ENCODE assay signal across 8 cellular contexts in the genomic region with DNA sequence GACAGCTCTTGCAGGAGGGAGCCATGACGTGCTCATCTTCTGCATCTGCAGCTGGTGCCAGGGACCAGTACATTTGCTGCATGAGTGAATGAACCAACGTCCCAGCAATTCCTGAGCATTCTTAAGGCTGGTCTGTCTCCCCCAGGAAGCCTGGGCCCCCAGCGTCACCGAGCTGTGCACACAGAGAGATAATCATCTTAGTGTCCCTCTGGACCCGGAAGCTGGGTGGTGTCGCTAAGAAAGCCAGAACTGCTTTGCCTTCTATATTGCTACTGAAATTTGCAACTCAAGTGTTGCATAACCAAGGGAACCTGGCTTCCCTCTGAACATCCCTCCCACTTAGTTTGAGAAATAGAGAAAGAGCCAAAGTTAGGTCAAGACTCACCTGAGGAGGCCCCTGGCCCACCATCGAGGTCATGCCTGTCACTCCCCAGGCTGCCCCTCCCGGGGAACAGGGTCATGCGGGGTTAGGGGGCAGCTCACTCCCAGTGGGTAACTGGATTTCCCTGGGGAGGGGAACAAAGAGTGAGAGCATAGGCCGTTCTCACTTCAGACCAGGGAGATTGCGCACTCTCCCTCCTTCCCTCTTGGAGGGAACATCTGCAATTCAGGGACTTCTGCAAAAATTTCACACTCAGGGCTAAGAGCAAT.
DNase-seq lines count a peak whose midpoint lies in the region; ATAC-seq and FAIRE-seq lines count a peak whose summit lies in the region.

No MANE protein-coding gene starts in this region.

- no peaks in the 10 kb centered on the region for H3K9me3 ChIP-seq in small intestine (ENCODE audit: control insufficient read depth, low read depth)

- no peak overlapping the region for H3K4me3 ChIP-seq in small intestine (ENCODE audit: low read depth in 1 of 2, low read length in 2 of 2)

- ATAC-seq in GM18498 (IDR thresholded peaks at IDR 0.05; ENCODE audit: unreplicated experiment) (peak; percentile 33), HG02571 (IDR thresholded peaks at IDR 0.05; ENCODE audit: unreplicated experiment) (peak; percentile 25), esophagus mucosa (peak; percentile 29)

- no peak for FAIRE-seq in small intestine (lab: Jason Lieb, UNC)

- 34 to 45% (median 42%) methylated on average over 11 of the region's 11 CpGs for WGBS in small intestine, 3 donors

- intact Hi-C loops in posterior vena cava (cut with DNase I): loop anchor here in 1 of 2 donors (10.0 kb wide), 1 partner anchor 48 kb away; no protein-coding TSS in a partner anchor

- H3K27me3 ChIP-seq in small intestine (ENCODE audit: control insufficient read depth in 2 of 2, insufficient read depth in 2 of 2, low read length in 2 of 2): no peaks in the 10 kb centered on the region

- H3K27ac ChIP-seq in small intestine (ENCODE audit: low read depth in 1 of 2, low read length in 1 of 2): peak overlapping the region in 1 of 2 donors; percentile 89

- peak; percentile 72 for DNase-seq in NOMO-1 treated with dmso at 0.1 percent for 144 hours (lab: John Stamatoyannopoulos, UW; ENCODE audit: unreplicated experiment)
- peak; percentile 86 for DNase-seq in posterior vena cava (ENCODE audit: low spot score)
- DNase-seq in NCI-H2081 treated with DMSO at 0.1 percent for 48 hours (lab: John Stamatoyannopoulos, UW): no peak
- DNase-seq in small intestine: no peak
- DNase-seq in activated effector memory CD4-positive, alpha-beta T cell treated with anti-CD3 and anti-CD28 coated beads, Interleukin-2, amount 50 U/mL, for 16 hours: no peak

- H3K36me3 ChIP-seq in small intestine (ENCODE audit: control insufficient read depth in 2 of 2, insufficient read depth in 2 of 2, low read length in 2 of 2): no peaks in the 10 kb centered on the region

- H3K4me1 ChIP-seq in small intestine (ENCODE audit: control insufficient read depth in 2 of 2, insufficient read depth in 1 of 2, low read depth in 1 of 2, low read length in 1 of 2): peaks cover 0 to 4% of the 10 kb centered on the region in 2 donors

Comparison
In these comparisons a context has a peak if more than half of its experiments do, and no peak if none do; other contexts are left out.
1. DNase-seq: peak in NOMO-1 treated with dmso at 0.1 percent for 144 hours (single experiment) and posterior vena cava (single experiment); none in NCI-H2081 treated with DMSO at 0.1 percent for 48 hours (single experiment), small intestine (single experiment) and activated effector memory CD4-positive, alpha-beta T cell treated with anti-CD3 and anti-CD28 coated beads, Interleukin-2, amount 50 U/mL, for 16 hours (single experiment).
2. Peak in every context shown above with its lines, with median percentiles within 50 percentile points of each other: ATAC-seq.